8 cellular contexts compared by ENCODE assay signal in genomic region chr14:21255385-21256101, GRCh38. TPM values are rescaled to one million over a fixed set of nuclear protein-coding genes. Genes with fewer than 3 reads are reported as not detected.
DNase-seq lines count a peak whose midpoint lies in the region; ATAC-seq and TF ChIP-seq lines count a peak whose summit lies in the region.

No MANE protein-coding gene starts in this region.

- peaks cover 100% of the 10 kb centered on the region for H3K79me2 ChIP-seq in Loucy (ENCODE audit: insufficient read depth, low read length)

- H4K20me1 ChIP-seq in Loucy (ENCODE audit: insufficient read depth, low read length, poor library complexity, severe bottlenecking): peaks cover 94% of the 10 kb centered on the region

- H3K9me3 Mint-ChIP-seq in central memory CD8-positive, alpha-beta T cell: no peaks in the 10 kb centered on the region

- peak overlapping the region; percentile 85 for H3K27ac Mint-ChIP-seq in central memory CD8-positive, alpha-beta T cell (ENCODE audit: low read depth)

- peak overlapping the region; percentile 76 for H3K4me3 Mint-ChIP-seq in central memory CD8-positive, alpha-beta T cell

- peaks cover 58% of the 10 kb centered on the region for H3K4me1 Mint-ChIP-seq in central memory CD8-positive, alpha-beta T cell

- peak overlapping the region; percentile 92 for H3K4me2 ChIP-seq in Loucy (ENCODE audit: low read depth, low read length, poor library complexity, severe bottlenecking)

- H3K36me3 Mint-ChIP-seq in central memory CD8-positive, alpha-beta T cell (ENCODE audit: insufficient read depth): peaks cover 91% of the 10 kb centered on the region

- no peaks in the 10 kb centered on the region for H3K27me3 ChIP-seq in Loucy (ENCODE audit: insufficient read depth, low read length, poor library complexity, severe bottlenecking)

- no peak for ATAC-seq in central memory CD8-positive, alpha-beta T cell (replicated peaks; ENCODE audit: extremely low read depth, poor library complexity, severe bottlenecking)
- ATAC-seq in omental fat pad (ENCODE audit: low FRiP score) (peak; percentile 25), GM18511 (IDR thresholded peaks at IDR 0.05; ENCODE audit: unreplicated experiment) (no peak), GM19328 (IDR thresholded peaks at IDR 0.05; ENCODE audit: unreplicated experiment) (no peak)

- no peaks in the 10 kb centered on the region for H3K27me3 Mint-ChIP-seq in central memory CD8-positive, alpha-beta T cell

- DNase-seq in EH (ENCODE audit: low read depth): peak; percentile 70
- DNase-seq in central memory CD8-positive, alpha-beta T cell (ENCODE audit: low spot score in 2 of 2): no peak
- DNase-seq in omental fat pad (ENCODE audit: low spot score): no peak
- no peak for DNase-seq in hepatic stellate cell (ENCODE audit: low spot score)
- DNase-seq in NCI-H345 (lab: John Stamatoyannopoulos, UW): no peak

- no peak overlapping the region for H3K9ac ChIP-seq in Loucy (ENCODE audit: low read depth, low read length, poor library complexity, severe bottlenecking)

- no peak overlapping the region for H2AFZ ChIP-seq in Loucy (ENCODE audit: low read length)

- peak overlapping the region; percentile 66 for H3K4me3 ChIP-seq in Loucy (ENCODE audit: low read length, poor library complexity, severe bottlenecking)

- peaks cover 48% of the 10 kb centered on the region for H3K4me1 ChIP-seq in Loucy (ENCODE audit: insufficient read depth, low read length, poor library complexity, severe bottlenecking)

- H3F3A ChIP-seq in Loucy (ENCODE audit: low read depth): 0 out of 2 replicates have a peak, but pooled peaks cover 4% of the 10 kb centered on the region

- TF ChIP-seq CTCF in Loucy (conservative IDR thresholded peaks at IDR 0.05; ENCODE audit: low read length) (no peak), omental fat pad (IDR thresholded peaks at IDR 0.05) (no peak)

- no peaks in the 10 kb centered on the region for H3K9me2 ChIP-seq in Loucy (replicated peaks; ENCODE audit: low read depth, low read length)

- H3K9me3 ChIP-seq in Loucy (ENCODE audit: insufficient read depth, low read depth, low read length): no peaks in the 10 kb centered on the region

- peaks cover 75% of the 10 kb centered on the region for H3K36me3 ChIP-seq in Loucy (ENCODE audit: insufficient read depth, low read length)

RNA-seq across cellular contexts. Expression of gene HNRNPC, which starts 13.7 kb away (rescaled TPM):
- total RNA-seq in omental fat pad: 100 to 1,000 TPM; 361 to 619 (median 454) TPM

RNA-seq across cellular contexts. Expression of gene RPGRIP1, which starts 24.3 kb away (rescaled TPM):
- total RNA-seq in omental fat pad: 1 to 10 TPM in 1 of 4 donors, under 1 TPM in 3; 0.19 to 1.2 (median 0.53) TPM
